In the genomic region with DNA sequence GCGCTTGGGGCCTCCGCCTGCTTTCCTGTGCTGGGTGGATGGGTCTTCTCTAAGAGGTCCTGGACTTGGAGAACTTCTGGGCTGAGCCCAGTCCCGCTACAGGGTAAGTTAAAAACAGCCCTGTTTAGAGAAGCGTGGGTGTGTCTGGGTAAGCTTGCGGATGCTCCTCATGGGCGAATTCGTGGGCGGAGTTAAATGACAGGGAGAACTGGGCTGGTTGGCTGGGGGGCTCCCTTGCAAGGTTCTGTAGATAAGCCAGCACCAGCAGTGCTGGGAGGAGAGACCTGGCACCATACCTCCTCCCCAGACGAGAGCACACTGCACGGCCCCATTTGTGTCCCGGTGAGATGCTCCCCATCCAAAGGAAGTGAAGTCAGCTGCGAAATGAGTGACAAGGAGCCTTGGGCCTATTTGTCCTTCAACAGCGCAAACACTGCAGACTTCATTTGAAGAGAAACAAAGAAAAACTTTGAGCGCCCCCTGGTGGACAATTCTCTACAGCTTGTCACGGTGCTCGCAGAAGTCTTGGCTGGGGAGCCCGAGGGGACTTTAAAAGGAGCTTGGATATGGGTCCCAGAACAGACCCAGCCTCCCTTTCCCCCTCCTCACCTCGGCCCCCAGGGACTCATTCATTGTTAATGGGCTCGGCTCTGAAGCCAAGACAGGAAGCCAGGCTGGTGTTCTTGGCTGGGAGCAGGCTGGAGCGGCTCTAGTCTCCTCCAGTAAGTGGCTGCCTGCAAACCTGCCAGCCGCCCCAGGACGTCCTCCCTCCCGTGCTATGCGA, we compare ENCODE assay signal across 8 cellular contexts. TPM values are rescaled to one million over a fixed set of nuclear protein-coding genes. Genes with fewer than 3 reads are reported as not detected.
DNase-seq lines count a peak whose midpoint lies in the region; ATAC-seq and TF ChIP-seq lines count a peak whose summit lies in the region.

No MANE protein-coding gene starts in this region.

- no peaks in the 10 kb centered on the region for H3K9me3 ChIP-seq in adrenal gland (replicated peaks in 1 of 3)
- no peaks in the 10 kb centered on the region for H3K9me3 ChIP-seq in left ventricle myocardium inferior (replicated peaks)
- H3K9me3 ChIP-seq in psoas muscle = no peaks in the 10 kb centered on the region
- no peaks in the 10 kb centered on the region for H3K9me3 ChIP-seq in aorta (ENCODE audit: control insufficient read depth, low read length)

- DNase-seq in C1 segment of cervical spinal cord (lab: John Stamatoyannopoulos, UW) (peak in 13 of 14 donors; percentile 20 to 89 (median 76)), NCI-H1417 treated with DMSO at 0.1 percent for 48 hours (lab: John Stamatoyannopoulos, UW) (peak; percentile 6), T follicular helper cell (ENCODE audit: low read depth) (peak; percentile 72), adrenal gland (peak; percentile 84 to 96 (median 92)), left ventricle myocardium inferior (peak; percentile 76), psoas muscle (peak; percentile 73 to 82), aorta (peak; percentile 90 to 93)

- peaks cover 0 to 21% of the 10 kb centered on the region in 2 donors for H3K4me1 ChIP-seq in adrenal gland (replicated peaks in 1 of 2)
- peaks cover 60% of the 10 kb centered on the region for H3K4me1 ChIP-seq in left ventricle myocardium inferior
- H3K4me1 ChIP-seq in psoas muscle = no peaks in the 10 kb centered on the region
- no peaks in the 10 kb centered on the region for H3K4me1 ChIP-seq in aorta (ENCODE audit: control insufficient read depth in 1 of 2, insufficient read depth in 2 of 2, low read length in 2 of 2)

- ATAC-seq in GM21737 (IDR thresholded peaks at IDR 0.05; ENCODE audit: unreplicated experiment) (peak; percentile 66), psoas muscle (peak; percentile 81 to 92 (median 86)), aorta (ENCODE audit: low FRiP score) (peak; percentile 89)

- 27 to 40% (median 32%) methylated on average over 13 to 24 of the region's 24 CpGs for WGBS in adrenal gland, 4 donors
- 23 to 24% (median 23%) methylated on average over 24 of the region's 24 CpGs for WGBS in psoas muscle, 3 donors
- 17 to 19% methylated on average over 24 of the region's 24 CpGs for WGBS in aorta, 2 donors

- peak; percentile 78 to 94 (median 86) for TF ChIP-seq CTCF in adrenal gland (IDR thresholded peaks at IDR 0.05)
- peak; percentile 90 for TF ChIP-seq CTCF in left ventricle myocardium inferior (IDR thresholded peaks at IDR 0.05; ENCODE audit: borderline replicate concordance)
- peak; percentile 90 for TF ChIP-seq CTCF in psoas muscle (IDR thresholded peaks at IDR 0.05)

- H3K27ac ChIP-seq in adrenal gland = peak overlapping the region in 1 of 5 donors; percentile 5
- peak overlapping the region; percentile 58 for H3K27ac ChIP-seq in left ventricle myocardium inferior (replicated peaks)
- H3K27ac ChIP-seq in psoas muscle = no peak overlapping the region
- no peak overlapping the region for H3K27ac ChIP-seq in aorta (ENCODE audit: low read depth in 1 of 2, low read length in 2 of 2)

- H3K36me3 ChIP-seq in adrenal gland (replicated peaks in 1 of 2) (peaks cover 0 to 11% of the 10 kb centered on the region in 2 donors), left ventricle myocardium inferior (peaks cover 19% of the 10 kb centered on the region), psoas muscle (ENCODE audit: insufficient read depth in 1 of 2, low read depth in 1 of 2) (no peaks in the 10 kb centered on the region), aorta (ENCODE audit: control insufficient read depth in 1 of 2, insufficient read depth in 2 of 2, low read length in 1 of 2) (no peaks in the 10 kb centered on the region)

- intact Hi-C loops in adrenal gland (cut with DNase I) = loop anchor here (2.0 to 10.0 kb wide), 4 partner anchors 184 to 356 kb away; a partner anchor contains a TSS
- intact Hi-C loops in left ventricle myocardium inferior (cut with micrococcal nuclease) = loop anchor here (5.0 to 10.0 kb wide), 2 partner anchors 289 to 356 kb away; no protein-coding TSS in a partner anchor
- intact Hi-C loops in psoas muscle (cut with DNase I) = loop anchor here (1.0 to 5.0 kb wide), 4 partner anchors 182 to 354 kb away; no protein-coding TSS in a partner anchor
- intact Hi-C loops in aorta (cut with DNase I) = loop anchor here (1.0 to 5.0 kb wide), 4 partner anchors 184 to 349 kb away; a partner anchor contains a TSS

- H3K4me3 ChIP-seq in adrenal gland (no peak overlapping the region), left ventricle myocardium inferior (no peak overlapping the region), psoas muscle (no peak overlapping the region), aorta (ENCODE audit: low read length in 2 of 2) (no peak overlapping the region)

- TF ChIP-seq POLR2A in adrenal gland (IDR thresholded peaks at IDR 0.05) = no peak

- no peaks in the 10 kb centered on the region for H3K27me3 ChIP-seq in adrenal gland
- H3K27me3 ChIP-seq in left ventricle myocardium inferior (ENCODE audit: low read depth) = no peaks in the 10 kb centered on the region
- H3K27me3 ChIP-seq in psoas muscle (ENCODE audit: insufficient read depth in 3 of 3, low read length in 2 of 3) = peaks cover 0 to 3% (median 0%) of the 10 kb centered on the region in 3 donors
- H3K27me3 ChIP-seq in aorta (ENCODE audit: control insufficient read depth in 1 of 2, insufficient read depth in 2 of 2, low read length in 1 of 2) = no peaks in the 10 kb centered on the region

RNA-seq across cellular contexts. Expression of a gene that starts 39.5 kb away (rescaled TPM):
- 10 to 100 TPM; 28.3 to 55.7 (median 33.9) TPM for total RNA-seq in adrenal gland
- polyA plus RNA-seq in adrenal gland = 10 to 100 TPM; 13.3 to 39.7 (median 14.7) TPM
- total RNA-seq in left ventricle myocardium inferior = 39.4 TPM
- total RNA-seq in psoas muscle = 10 to 100 TPM in 3 of 4 donors, 1 to 10 TPM in 1; 8.3 to 16.5 (median 15.0) TPM
- polyA plus RNA-seq in psoas muscle = 1 to 10 TPM; 4.8 to 8.2 (median 4.9) TPM
- total RNA-seq in aorta = 10 to 100 TPM; 54.5 to 85.6 TPM
- polyA plus RNA-seq in aorta = 10 to 100 TPM; 25.9 to 37.3 TPM

Comparison
In these comparisons a context has a peak if more than half of its experiments do, and no peak if none do; other contexts are left out.
1. DNase-seq: peak in every context shown above with its lines; median percentile 92 in adrenal gland; 92 in aorta; 78 in psoas muscle; 76 in C1 segment of cervical spinal cord; 76 in left ventricle myocardium inferior; 72 in T follicular helper cell; 6 in NCI-H1417 treated with DMSO at 0.1 percent for 48 hours.